Comparison of ENCODE assay signal across 8 cellular contexts in the genomic region with DNA sequence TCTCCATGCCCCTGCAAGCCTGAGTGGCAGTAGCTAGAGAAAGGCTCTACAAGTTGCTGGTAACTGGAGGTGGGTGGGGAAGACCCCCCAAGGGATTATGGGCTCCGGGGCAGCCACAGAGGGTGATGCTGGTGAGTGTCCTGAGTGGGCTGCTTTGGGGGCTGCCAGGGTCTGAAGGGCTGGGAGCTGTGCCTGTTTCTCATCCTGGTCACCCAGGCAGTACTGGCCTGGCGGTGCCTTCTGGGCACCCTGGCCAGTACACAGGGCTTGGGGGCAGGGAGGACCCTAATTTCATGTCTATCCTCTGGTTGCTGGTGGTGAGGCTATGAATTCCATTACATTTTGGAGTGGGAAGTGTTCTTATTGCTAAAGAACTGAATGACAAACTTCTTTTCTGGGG. TPM values are rescaled to one million over a fixed set of nuclear protein-coding genes. Genes with fewer than 3 reads are reported as not detected.
"Had no signal": no experiment of that assay in that cellular context is flagged by ENCODE, and none has a peak within 500 bp of the region (broad histone marks: within the 10 kb centered on the region; RNA-seq: fewer than 3 reads in every experiment).

No MANE protein-coding gene starts in this region.

- H3K4me2 ChIP-seq: GM23338 had no signal

- H3K27ac ChIP-seq: HL-60 had no signal

- FAIRE-seq: H1, H54, K562 had no signal

- ATAC-seq: GM23338, K562 had no signal

- H3K4me3 ChIP-seq: GM23338, K562 had no signal

- H2AFZ ChIP-seq: GM23338 had no signal

- DNase-seq: H9, HCEC 1CT had no signal

RNA-seq across cellular contexts. Expression of gene GATM, which starts 46.1 kb away (rescaled TPM):
- total RNA-seq: HT1080 had no signal
